ENCODE assay signal across 8 cellular contexts in genomic region chr14:105532735-105533141, GRCh38. TPM values are rescaled to one million over a fixed set of nuclear protein-coding genes. Genes with fewer than 3 reads are reported as not detected.
DNase-seq lines count a peak whose midpoint lies in the region; ATAC-seq and TF ChIP-seq lines count a peak whose summit lies in the region.

No MANE protein-coding gene starts in this region.

- no peaks in the 10 kb centered on the region for H3K9me2 ChIP-seq in hepatocyte (replicated peaks; ENCODE audit: insufficient read depth)

- H3K4me1 Mint-ChIP-seq in CD14-positive monocyte = peaks cover 17% of the 10 kb centered on the region

- H3K9me3 ChIP-seq in SJCRH30 (replicated peaks) (no peaks in the 10 kb centered on the region), hepatocyte (ENCODE audit: low read depth) (no peaks in the 10 kb centered on the region)

- no peaks in the 10 kb centered on the region for H3K36me3 Mint-ChIP-seq in CD14-positive monocyte

- H3K4me1 ChIP-seq in SJCRH30 (no peaks in the 10 kb centered on the region), hepatocyte (ENCODE audit: insufficient read depth) (no peaks in the 10 kb centered on the region)

- H3K27ac Mint-ChIP-seq in CD14-positive monocyte = no peak overlapping the region

- H3K27me3 ChIP-seq in SJCRH30 (peaks cover 14% of the 10 kb centered on the region), hepatocyte (no peaks in the 10 kb centered on the region)

- no peak overlapping the region for H2AFZ ChIP-seq in hepatocyte

- intact Hi-C loops in CD14-positive monocyte (cut with micrococcal nuclease) = no loop called here

- H4K20me1 ChIP-seq in hepatocyte (ENCODE audit: insufficient read depth, poor library complexity, severe bottlenecking) = no peaks in the 10 kb centered on the region

- TF ChIP-seq CTCF in CD14-positive monocyte (IDR thresholded peaks at IDR 0.05) (peak; percentile 9), GM20000 (IDR thresholded peaks at IDR 0.05; ENCODE audit: extremely low read depth, missing control alignments) (peak; percentile 37), hepatocyte (IDR thresholded peaks at IDR 0.05; ENCODE audit: poor library complexity) (no peak)

- ATAC-seq in GM18873 (IDR thresholded peaks at IDR 0.05; ENCODE audit: low FRiP score, unreplicated experiment) = no peak

- WGBS in hepatocyte (ENCODE audit: low lambda C conversion rate, missing lambda C conversion rate) = 80% methylated on average over 9 of the region's 10 CpGs

- H3K9me3 Mint-ChIP-seq in CD14-positive monocyte = peaks cover 0 to 8% (median 0%) of the 10 kb centered on the region in 7 donors

- H3K27ac ChIP-seq in SJCRH30 = no peak overlapping the region
- H3K27ac ChIP-seq in hepatocyte = no peak overlapping the region

- peaks cover 24 to 51% (median 42%) of the 10 kb centered on the region in 3 donors for H3K27me3 Mint-ChIP-seq in CD14-positive monocyte (ENCODE audit: low read depth in 3 of 3)

- no peak overlapping the region for H3K4me2 ChIP-seq in hepatocyte

- H3K4me3 ChIP-seq in SJCRH30 (no peak overlapping the region), hepatocyte (no peak overlapping the region)

- no peak overlapping the region for H3K4me3 Mint-ChIP-seq in CD14-positive monocyte

- H3K79me2 ChIP-seq in hepatocyte = no peaks in the 10 kb centered on the region

- no peak for DNase-seq in CD14-positive monocyte (ENCODE audit: low spot score)
- peak; percentile 85 for DNase-seq in GM20000 (ENCODE audit: low spot score)
- DNase-seq in SJCRH30 = peak; percentile 64 to 68
- DNase-seq in hepatocyte (ENCODE audit: low spot score) = peak; percentile 4
- DNase-seq in COLO829 (ENCODE audit: low spot score) = no peak
- no peak for DNase-seq in NCI-H1436 treated with DMSO at 0.1 percent for 48 hours (lab: John Stamatoyannopoulos, UW)
- DNase-seq in A172 (ENCODE audit: low spot score) = no peak

- H3K36me3 ChIP-seq in SJCRH30 = no peaks in the 10 kb centered on the region
- H3K36me3 ChIP-seq in hepatocyte (replicated peaks; ENCODE audit: insufficient read depth, low read depth) = no peaks in the 10 kb centered on the region

RNA-seq across cellular contexts. Expression of gene TMEM121, which starts 6.4 kb away (rescaled TPM):
- polyA plus RNA-seq in CD14-positive monocyte = under 1 TPM in 1 of 2 donors, not detected in 1; 0.11 TPM
- 4.4 and 4.8 TPM in 2 replicates for total RNA-seq in SJCRH30 (2014; rRNA removed; shearing (Covaris generic))
- 2.3 and 3.0 TPM in 2 replicates for total RNA-seq in hepatocyte
- 3.0 and 5.8 TPM in 2 replicates for polyA plus RNA-seq in hepatocyte
- total RNA-seq in A172 (2014; rRNA removed; shearing (Covaris generic)) = 9.2 and 11.3 TPM in 2 replicates

RNA-seq across cellular contexts. Expression of gene TEDC1, which starts 41.7 kb away (rescaled TPM):
- polyA plus RNA-seq in CD14-positive monocyte (1 to 10 TPM; 7.8 to 9.0 TPM), hepatocyte (4.9 and 5.1 TPM in 2 replicates)
- total RNA-seq in SJCRH30 (2014; rRNA removed; shearing (Covaris generic)) = 30.9 and 37.4 TPM in 2 replicates
- total RNA-seq in hepatocyte = 3.5 and 3.9 TPM in 2 replicates
- total RNA-seq in A172 (2014; rRNA removed; shearing (Covaris generic)) = 14.1 and 21.9 TPM in 2 replicates

RNA-seq across cellular contexts. Expression of gene CRIP1, which starts 46.1 kb away (rescaled TPM):
- polyA plus RNA-seq in CD14-positive monocyte = 1,000 to 10,000 TPM; 1,032 to 2,084 TPM
- 0.14 TPM in 1 of 2 replicates, not detected in the other for total RNA-seq in SJCRH30 (2014; rRNA removed; shearing (Covaris generic))
- total RNA-seq in hepatocyte = 1.8 and 5.8 TPM in 2 replicates
- polyA plus RNA-seq in hepatocyte = 14.7 and 19.6 TPM in 2 replicates
- total RNA-seq in A172 (2014; rRNA removed; shearing (Covaris generic)) = 1.5 TPM in 1 of 2 replicates, not detected in the other

RNA-seq across cellular contexts. Expression of gene CRIP2, which starts 58.1 kb away (rescaled TPM):
- polyA plus RNA-seq in CD14-positive monocyte (1 to 10 TPM; 2.1 to 3.3 TPM), hepatocyte (29.1 and 45.6 TPM in 2 replicates)
- total RNA-seq in SJCRH30 (2014; rRNA removed; shearing (Covaris generic)) = 68.2 and 71.7 TPM in 2 replicates
- total RNA-seq in hepatocyte = 8.3 and 11.3 TPM in 2 replicates
- 195 and 204 TPM in 2 replicates for total RNA-seq in A172 (2014; rRNA removed; shearing (Covaris generic))

Comparison
In these comparisons a context has a peak if more than half of its experiments do, and no peak if none do; other contexts are left out.
1. DNase-seq: peak in GM20000 (single experiment), SJCRH30 (2 of 2) and hepatocyte (single experiment); none in CD14-positive monocyte (single experiment), COLO829 (single experiment), NCI-H1436 treated with DMSO at 0.1 percent for 48 hours (single experiment) and A172 (single experiment).